ENCODE assay signal across 20 cellular contexts in the genomic region with DNA sequence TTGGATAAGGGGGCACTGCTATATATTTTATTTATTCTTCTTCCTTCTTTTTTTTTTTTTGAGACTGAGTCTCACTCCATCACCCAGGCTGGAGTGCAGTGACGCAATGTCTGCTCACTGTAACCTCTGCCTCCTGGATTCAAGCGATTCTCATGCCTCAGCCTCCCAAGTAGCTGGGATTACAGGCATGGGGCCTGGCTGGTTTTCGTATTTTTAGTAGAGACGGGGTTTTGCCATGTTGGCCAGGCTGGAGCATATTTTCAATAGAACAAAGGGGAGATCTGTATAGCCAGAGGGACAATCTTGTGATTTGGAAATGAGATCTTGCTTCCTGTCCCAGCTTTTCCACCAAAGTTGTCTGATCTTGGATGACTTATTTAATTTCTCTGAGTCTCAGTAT.
DNase-seq lines count a peak whose midpoint lies in the region; ATAC-seq and TF ChIP-seq lines count a peak whose summit lies in the region.
"Had no signal": no experiment of that assay in that cellular context is flagged by ENCODE, and none has a peak within 500 bp of the region (broad histone marks: within the 10 kb centered on the region; RNA-seq: fewer than 3 reads in every experiment).

No MANE protein-coding gene starts in this region.

- no peak for ATAC-seq in Right ventricle myocardium superior (ENCODE audit: poor library complexity)
- ATAC-seq: CD8-positive, alpha-beta T cell; K562 had no signal

- no peak overlapping the region for H3K4me3 ChIP-seq in adipocyte (ENCODE audit: low read length)
- no peak overlapping the region for H3K4me3 ChIP-seq in esophagus muscularis mucosa
- H3K4me3 ChIP-seq in A673 (ENCODE audit: low read depth, low read length, poor library complexity, severe bottlenecking): no peak overlapping the region
- H3K4me3 ChIP-seq: K562 had no signal

- H3K36me3 ChIP-seq in adipocyte (ENCODE audit: control insufficient read depth, insufficient read depth, low read length, severe bottlenecking) (peaks cover 6% of the 10 kb centered on the region), esophagus muscularis mucosa (peaks cover 0 to 21% (median 7%) of the 10 kb centered on the region in 4 donors), A673 (ENCODE audit: insufficient read depth, low read length, poor library complexity, severe bottlenecking) (no peaks in the 10 kb centered on the region)

- POLR2A ChIA-PET in A673 (lab: Charles Lee; ENCODE audit: low non-redundant PET): no interaction called here

- peak overlapping the region; percentile 44 for H3K9ac ChIP-seq in adipocyte (ENCODE audit: low read length)

- TF ChIP-seq CTCF in esophagus muscularis mucosa (IDR thresholded peaks at IDR 0.05) (no peak), A673 (conservative IDR thresholded peaks at IDR 0.05; ENCODE audit: low read depth, low read length) (no peak)

- intact Hi-C loops in esophagus muscularis mucosa (cut with DNase I) (no loop called here), A673 (cut with micrococcal nuclease; ENCODE audit: unreplicated experiment) (no loop called here), Right ventricle myocardium superior (cut with DNase I) (no loop called here)

- H3K27me3 ChIP-seq in adipocyte (replicated peaks; ENCODE audit: control insufficient read depth, insufficient read depth, low read length): no peaks in the 10 kb centered on the region
- no peaks in the 10 kb centered on the region for H3K27me3 ChIP-seq in esophagus muscularis mucosa
- no peaks in the 10 kb centered on the region for H3K27me3 ChIP-seq in A673 (replicated peaks; ENCODE audit: insufficient read depth, low read depth, low read length, poor library complexity)

- 88% methylated on average over 4 of the region's 4 CpGs for WGBS in esophagus muscularis mucosa

- CTCF ChIA-PET in A673 (lab: Charles Lee): no interaction called here

- H3K9me3 ChIP-seq in adipocyte (ENCODE audit: control insufficient read depth, low read length): no peaks in the 10 kb centered on the region
- H3K9me3 ChIP-seq in esophagus muscularis mucosa: no peaks in the 10 kb centered on the region
- no peaks in the 10 kb centered on the region for H3K9me3 ChIP-seq in A673 (ENCODE audit: low read depth, low read length, poor library complexity, severe bottlenecking)

- TF ChIP-seq EP300 in esophagus muscularis mucosa (IDR thresholded peaks at IDR 0.05): no peak

- no peak for TF ChIP-seq POLR2A in esophagus muscularis mucosa (IDR thresholded peaks at IDR 0.05; ENCODE audit: low read depth)

- H3K4me1 ChIP-seq in adipocyte (ENCODE audit: control insufficient read depth, insufficient read depth, low read length): peaks cover 25% of the 10 kb centered on the region
- peaks cover 0 to 7% (median 0%) of the 10 kb centered on the region in 4 donors for H3K4me1 ChIP-seq in esophagus muscularis mucosa
- H3K4me1 ChIP-seq in A673 (ENCODE audit: insufficient read depth, low read length, poor library complexity, severe bottlenecking): no peaks in the 10 kb centered on the region

- DNase-seq in adipocyte (ENCODE audit: low read depth) (peak; percentile 14), esophagus muscularis mucosa (ENCODE audit: extremely low spot score) (peak; percentile 21), iris pigment epithelial cell (ENCODE audit: low read depth) (peak; percentile 31), A673 (ENCODE audit: low spot score) (no peak), Right ventricle myocardium superior (no peak), medulla oblongata (ENCODE audit: extremely low spot score) (no peak), NCI-H187 (lab: John Stamatoyannopoulos, UW) (no peak)
- DNase-seq: ACHN; C1 segment of cervical spinal cord; Calu3; CD8-positive, alpha-beta T cell; DMS153; MM.1S; NCI-H1092; NCI-H1436; NCI-H2029; NCI-H510A treated with DMSO at 0.1 percent for 48 hours; NCI-H774; NK-92 treated with Interleukin-12 subunit alpha and Interleukin-12 subunit beta, amount 100 ng/mL, for 24 hours had no signal

- no peak overlapping the region for H3K27ac ChIP-seq in esophagus muscularis mucosa (replicated peaks in 1 of 4)
- H3K27ac ChIP-seq in A673 (ENCODE audit: low read depth, low read length, poor library complexity, severe bottlenecking): no peak overlapping the region

- BruUV-seq in A673 (replicated peaks; lab: Mats Ljungman, UMichigan): no TSS peak

Comparison
In these comparisons a context has a peak if more than half of its experiments do, and no peak if none do; other contexts are left out.
1. DNase-seq: peak in adipocyte (single experiment), esophagus muscularis mucosa (single experiment) and iris pigment epithelial cell (single experiment); none in A673 (single experiment), Right ventricle myocardium superior (single experiment), medulla oblongata (single experiment) and NCI-H187 (0 of 2).